Comparison of ENCODE assay signal across 1 cellular context in genomic region chr6:31769684-31770371, GRCh38.
A peak's percentile ranks its signal among the peaks of the same experiment; 100 is the strongest.
TF ChIP-seq lines count a peak whose summit lies in the region.

No MANE protein-coding gene starts in this region.

TF ChIP-seq in HepG2, 621 proteins besides CTCF, POLR2A, EP300 and RAD21 (continued from another document):
- 0 out of 2 replicates have a peak, but pooled peaks have one; percentile 48 for TF ChIP-seq HNF1B (CRISPR knock-in tag; IDR thresholded peaks at IDR 0.05)
- TF ChIP-seq YEATS2 (CRISPR knock-in tag; IDR thresholded peaks at IDR 0.05; ENCODE audit: borderline replicate concordance): peak; percentile 75; the same call in 1 of the 2 replicates
- peak; percentile 77; the same call in 1 of the 2 replicates for TF ChIP-seq KDM5B (CRISPR knock-in tag; IDR thresholded peaks at IDR 0.05; ENCODE audit: borderline replicate concordance)
- TF ChIP-seq ZNF883 (CRISPR knock-in tag; IDR thresholded peaks at IDR 0.05; ENCODE audit: not compliant biosample characterization): peak; percentile 53
- TF ChIP-seq ZFP1 (CRISPR knock-in tag; IDR thresholded peaks at IDR 0.05): peak; percentile 45; the same call in 1 of the 2 replicates
- 0 out of 2 replicates have a peak, but pooled peaks have one; percentile 21 for TF ChIP-seq RARA (CRISPR knock-in tag; IDR thresholded peaks at IDR 0.05)
- no peak for TF ChIP-seq ZNF724P (CRISPR knock-in tag; IDR thresholded peaks at IDR 0.05; ENCODE audit: borderline replicate concordance)
- TF ChIP-seq ATF3 (CRISPR knock-in tag; IDR thresholded peaks at IDR 0.05): 0 out of 2 replicates have a peak, but pooled peaks have one; percentile 15
- TF ChIP-seq HOXA3 (CRISPR knock-in tag; IDR thresholded peaks at IDR 0.05): peak; percentile 30; the same call in 1 of the 2 replicates
- TF ChIP-seq LCORL (IDR thresholded peaks at IDR 0.05): no peak
- TF ChIP-seq LCORL (CRISPR knock-in tag; IDR thresholded peaks at IDR 0.05): peak; percentile 81
- TF ChIP-seq ZNF451 (CRISPR knock-in tag; IDR thresholded peaks at IDR 0.05): peak; percentile 84; the same call in 1 of the 2 replicates
- TF ChIP-seq POGZ (CRISPR knock-in tag; IDR thresholded peaks at IDR 0.05): 0 out of 2 replicates have a peak, but pooled peaks have one; percentile 39
- TF ChIP-seq SMAD3 (CRISPR knock-in tag; IDR thresholded peaks at IDR 0.05): 0 out of 2 replicates have a peak, but pooled peaks have one; percentile 26
- TF ChIP-seq KDM4B (CRISPR knock-in tag; IDR thresholded peaks at IDR 0.05): peak; percentile 83; the same call in 1 of the 2 replicates
- 0 out of 2 replicates have a peak, but pooled peaks have one; percentile 10 for TF ChIP-seq PPARG (CRISPR knock-in tag; conservative IDR thresholded peaks at IDR 0.05)
- TF ChIP-seq KAT8 (CRISPR knock-in tag; IDR thresholded peaks at IDR 0.05): peak; percentile 64; the same call in 1 of the 2 replicates
